ENCODE assay signal across 29 cellular contexts in the genomic region with DNA sequence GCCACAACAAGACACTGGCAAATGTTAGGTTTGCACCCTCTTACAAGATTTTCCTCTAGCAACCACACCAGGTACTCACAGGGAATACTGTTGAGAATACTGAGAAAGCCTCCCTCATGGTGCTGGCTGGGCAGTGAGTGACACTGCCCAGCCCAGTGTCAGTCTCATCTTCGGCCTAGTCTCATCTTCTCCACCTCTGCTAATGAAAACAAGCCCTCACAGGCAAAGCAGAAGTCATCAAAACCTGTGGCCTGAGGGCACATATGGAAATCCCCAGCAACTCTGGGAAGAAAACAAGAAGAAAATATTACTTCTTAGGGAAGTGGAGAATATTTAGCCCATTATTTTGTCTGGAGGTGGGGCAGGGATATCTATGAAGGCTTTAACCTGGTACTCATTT. TPM values are rescaled to one million over a fixed set of nuclear protein-coding genes. Genes with fewer than 3 reads are reported as not detected.
DNase-seq lines count a peak whose midpoint lies in the region; ATAC-seq and TF ChIP-seq lines count a peak whose summit lies in the region.
"Had no signal": no experiment of that assay in that cellular context is flagged by ENCODE, and none has a peak within 500 bp of the region (broad histone marks: within the 10 kb centered on the region; RNA-seq: fewer than 3 reads in every experiment).

No MANE protein-coding gene starts in this region.

- TF ChIP-seq CTCF in SU-DHL-6 (IDR thresholded peaks at IDR 0.05; ENCODE audit: insufficient read depth, low read length, poor library complexity, severe bottlenecking), result no peak
- TF ChIP-seq CTCF in A673 (conservative IDR thresholded peaks at IDR 0.05; ENCODE audit: low read depth, low read length), result no peak
- TF ChIP-seq CTCF in GM13976 (IDR thresholded peaks at IDR 0.05; ENCODE audit: borderline replicate concordance, control extremely low read depth, extremely low read depth, insufficient read depth, missing control alignments), result no peak

- H3K9me3 ChIP-seq in SU-DHL-6 (ENCODE audit: insufficient read depth, low read length) (peaks cover 21% of the 10 kb centered on the region; the same call in 1 of the 2 replicates), A673 (ENCODE audit: low read depth, low read length, poor library complexity, severe bottlenecking) (peaks cover 7% of the 10 kb centered on the region)
- H3K9me3 ChIP-seq: A549, Caco-2, SJSA1 had no signal

- in situ Hi-C loops in GM13976 (cut with MboI; ENCODE audit: low sequenced_read_pairs, unreplicated experiment), result no loop called here

- H3K27me3 ChIP-seq in SU-DHL-6 (ENCODE audit: low read length), result no peaks in the 10 kb centered on the region
- H3K27me3 ChIP-seq in mesendoderm (ENCODE audit: insufficient read depth, low read length, poor library complexity), result no peaks in the 10 kb centered on the region
- H3K27me3 ChIP-seq in A673 (replicated peaks; ENCODE audit: insufficient read depth, low read depth, low read length, poor library complexity), result no peaks in the 10 kb centered on the region
- H3K27me3 ChIP-seq: SJSA1 had no signal

- CTCF ChIA-PET in A673 (lab: Charles Lee), result no interaction called here

- H3K4ac ChIP-seq in mesendoderm (ENCODE audit: low read depth, low read length), result no peak overlapping the region

- DNase-seq in mesendoderm (no peak), A673 (ENCODE audit: low spot score) (no peak), posterior cingulate gyrus (no peak), GM13976 (ENCODE audit: low spot score) (no peak), NCI-H128 (lab: John Stamatoyannopoulos, UW; ENCODE audit: unreplicated experiment) (no peak)
- DNase-seq: Caco-2; CD8-positive, alpha-beta T cell; MM.1S; NCI-H1048; NCI-H1417 treated with DMSO at 0.1 percent for 48 hours; NCI-H187; NCI-H2081 treated with DMSO at 0.1 percent for 48 hours; NCI-H2171; NCI-H226; NCI-H510A; NCI-H69; PC-9; Right ventricle myocardium superior; RPMI8226; T-cell had no signal

- ATAC-seq in GM19351 (IDR thresholded peaks at IDR 0.05; ENCODE audit: unreplicated experiment), result peak; percentile 75
- ATAC-seq in HG02885 (IDR thresholded peaks at IDR 0.05; ENCODE audit: poor library complexity, unreplicated experiment), result peak; percentile 58
- ATAC-seq: A549; CD8-positive, alpha-beta T cell; K562; T-cell had no signal

- H3K36me3 ChIP-seq in SU-DHL-6 (ENCODE audit: low read length) (peaks cover 28% of the 10 kb centered on the region), mesendoderm (ENCODE audit: control insufficient read depth, insufficient read depth, low read length) (no peaks in the 10 kb centered on the region), A673 (ENCODE audit: insufficient read depth, low read length, poor library complexity, severe bottlenecking) (no peaks in the 10 kb centered on the region)
- H3K36me3 ChIP-seq: SJSA1 had no signal

- H4K5ac ChIP-seq in mesendoderm (ENCODE audit: low read length), result no peak overlapping the region

- no peaks in the 10 kb centered on the region for H3K79me2 ChIP-seq in SU-DHL-6 (ENCODE audit: insufficient read depth, low read length)
- no peaks in the 10 kb centered on the region for H3K79me2 ChIP-seq in mesendoderm (ENCODE audit: control insufficient read depth, insufficient read depth, low read length)

- H3K27ac ChIP-seq in SU-DHL-6 (ENCODE audit: low read depth, low read length) (peak overlapping the region; percentile 2; the same call in 1 of the 2 replicates), mesendoderm (ENCODE audit: low read depth, low read length) (no peak overlapping the region), A673 (ENCODE audit: low read depth, low read length, poor library complexity, severe bottlenecking) (no peak overlapping the region)
- H3K27ac ChIP-seq: A549, C4-2B, PC-9, SJSA1 had no signal

- no peak overlapping the region for H2BK120ac ChIP-seq in mesendoderm (ENCODE audit: low read depth, low read length)

- H3K4me2 ChIP-seq in SU-DHL-6 (ENCODE audit: low read depth, low read length, poor library complexity, severe bottlenecking) (no peak overlapping the region), mesendoderm (ENCODE audit: low read length) (no peak overlapping the region)
- H3K4me2 ChIP-seq: A549, PC-9 had no signal

- H3K4me1 ChIP-seq in mesendoderm (ENCODE audit: control insufficient read depth, low read depth, low read length) (no peaks in the 10 kb centered on the region), A673 (ENCODE audit: insufficient read depth, low read length, poor library complexity, severe bottlenecking) (no peaks in the 10 kb centered on the region)
- H3K4me1 ChIP-seq: A549, Caco-2, SJSA1 had no signal

- no peak overlapping the region for H3K9ac ChIP-seq in SU-DHL-6 (ENCODE audit: low read length)
- H3K9ac ChIP-seq in mesendoderm (ENCODE audit: low read length), result no peak overlapping the region

- H3K79me1 ChIP-seq in mesendoderm (ENCODE audit: low read length), result no peaks in the 10 kb centered on the region

- BruUV-seq in A673 (replicated peaks; lab: Mats Ljungman, UMichigan), result no TSS peak

- H3K9me2 ChIP-seq in SU-DHL-6 (replicated peaks; ENCODE audit: insufficient read depth, low read length), result no peaks in the 10 kb centered on the region

- H2AK5ac ChIP-seq in mesendoderm (ENCODE audit: low read length), result no peak overlapping the region

- no peak overlapping the region for H2BK15ac ChIP-seq in mesendoderm (replicated peaks; ENCODE audit: low read depth)

- no peak overlapping the region for H3K23ac ChIP-seq in mesendoderm (ENCODE audit: low read length)

- H3K4me3 ChIP-seq in SU-DHL-6 (ENCODE audit: insufficient read depth, low read length, poor library complexity, severe bottlenecking) (no peak overlapping the region), mesendoderm (ENCODE audit: low read length) (no peak overlapping the region), A673 (ENCODE audit: low read depth, low read length, poor library complexity, severe bottlenecking) (no peak overlapping the region)
- H3K4me3 ChIP-seq: A549, K562, PC-9, SJSA1 had no signal

- 0 out of 2 replicates have a peak, but pooled peaks cover 3% of the 10 kb centered on the region for H3F3A ChIP-seq in SU-DHL-6 (ENCODE audit: insufficient read depth)

- WGBS in mesendoderm (ENCODE audit: extremely low coverage, insufficient coverage, low lambda C conversion rate), result no CpG with 5 or more reads among the region's 1 CpG

- no peak overlapping the region for H2BK5ac ChIP-seq in mesendoderm (ENCODE audit: low read length)

- H4K20me1 ChIP-seq in SU-DHL-6 (ENCODE audit: low read depth, low read length), result no peaks in the 10 kb centered on the region

- H4K8ac ChIP-seq in mesendoderm (ENCODE audit: low read depth, low read length), result no peak overlapping the region

- H3K56ac ChIP-seq in mesendoderm (ENCODE audit: low read length), result no peak overlapping the region

- H2AFZ ChIP-seq in SU-DHL-6 (ENCODE audit: low read depth, low read length, severe bottlenecking), result peak overlapping the region; percentile 69
- H2AFZ ChIP-seq: PC-9 had no signal

- peak overlapping the region; percentile 28 for H3K18ac ChIP-seq in mesendoderm (ENCODE audit: low read length)

- POLR2A ChIA-PET in A673 (lab: Charles Lee; ENCODE audit: low non-redundant PET), result no interaction called here

- intact Hi-C loops in A673 (cut with micrococcal nuclease; ENCODE audit: unreplicated experiment), result no loop called here
- intact Hi-C loops in posterior cingulate gyrus (cut with DNase I), result no loop called here

RNA-seq across cellular contexts. Expression of gene ADAM29, which starts 7.9 kb away (rescaled TPM):
- 0.11 TPM for polyA plus RNA-seq in mesendoderm (2013, experiment 1 of 2)
- polyA plus RNA-seq in mesendoderm (2013, experiment 2 of 2), result 0.17 TPM
- total RNA-seq in A673 (2021), result not detected in 2 replicates
- total RNA-seq: Caco-2; CD8-positive, alpha-beta T cell; K562; LHCN-M2; PC-9; Right ventricle myocardium superior; SJSA1; T-cell; T-helper 2 cell treated with Interferon-gamma antibody and Interleukin-4, amounts not matched to agents 100 ng/mL and 5 ng/mL, for 36 hours had no signal
- polyA plus RNA-seq: A549, K562 had no signal
